In genomic region chr2:108593547-108594098, GRCh38 we compare ENCODE assay signal across 9 cellular contexts. TPM values are rescaled to one million over a fixed set of nuclear protein-coding genes. Genes with fewer than 3 reads are reported as not detected.
A peak's percentile ranks its signal among the peaks of the same experiment; 100 is the strongest.
DNase-seq lines count a peak whose midpoint lies in the region; ATAC-seq, FAIRE-seq and TF ChIP-seq lines count a peak whose summit lies in the region.
"Had no signal": no experiment of that assay in that cellular context is flagged by ENCODE, and none has a peak within 500 bp of the region (broad histone marks: within the 10 kb centered on the region; RNA-seq: fewer than 3 reads in every experiment).

No MANE protein-coding gene starts in this region.

- no peak for FAIRE-seq in bronchial epithelial cell (lab: Jason Lieb, UNC)

- H3K4me1 Mint-ChIP-seq in natural killer cell = peaks cover 38 to 47% of the 10 kb centered on the region in 2 donors

- H3K9me3 Mint-ChIP-seq in natural killer cell = no peaks in the 10 kb centered on the region
- H3K9me3 Mint-ChIP-seq: neural crest cell had no signal

- H3K27me3 Mint-ChIP-seq in natural killer cell (ENCODE audit: low read depth in 2 of 2) = no peaks in the 10 kb centered on the region

- TF ChIP-seq CTCF in bronchial epithelial cell (IDR thresholded peaks at IDR 0.05; ENCODE audit: insufficient read depth, low read length, severe bottlenecking) = no peak
- no peak for TF ChIP-seq CTCF in natural killer cell (IDR thresholded peaks at IDR 0.05)

- H3K36me3 ChIP-seq in bronchial epithelial cell (ENCODE audit: control insufficient read depth, insufficient read depth, low read length) = no peaks in the 10 kb centered on the region

- ATAC-seq in HG03521 (IDR thresholded peaks at IDR 0.05; ENCODE audit: unreplicated experiment) (peak; percentile 3), natural killer cell (peak in 1 of 3 donors; percentile 4), GM21381 (IDR thresholded peaks at IDR 0.05; ENCODE audit: unreplicated experiment) (no peak)

- peak; percentile 84 for DNase-seq in Daoy (ENCODE audit: low read depth)
- DNase-seq in bronchial epithelial cell (ENCODE audit: low read depth) = peak; percentile 87
- no peak for DNase-seq in natural killer cell
- DNase-seq in NCI-H1694 (lab: John Stamatoyannopoulos, UW) = no peak
- no peak for DNase-seq in KG1 (lab: John Stamatoyannopoulos, UW)
- DNase-seq in NCI-H510A (lab: John Stamatoyannopoulos, UW) = no peak

- no peaks in the 10 kb centered on the region for H3K36me3 Mint-ChIP-seq in natural killer cell

- H3K4me3 Mint-ChIP-seq in natural killer cell = peak overlapping the region; percentile 38
- H3K4me3 Mint-ChIP-seq: neural crest cell had no signal

- no peak overlapping the region for H3K4me3 ChIP-seq in bronchial epithelial cell (ENCODE audit: low read depth, low read length)

- peak overlapping the region; percentile 41 to 83 for H3K27ac Mint-ChIP-seq in natural killer cell

- H3K27me3 ChIP-seq in bronchial epithelial cell (ENCODE audit: control insufficient read depth, insufficient read depth, low read length) = no peaks in the 10 kb centered on the region

- intact Hi-C loops in natural killer cell (cut with micrococcal nuclease) = no loop called here

RNA-seq across cellular contexts. Expression of gene LIMS1, which starts 59.4 kb away (rescaled TPM):
- 97.7 and 99.2 TPM in 2 replicates for total RNA-seq in Daoy (2014; rRNA removed; shearing (Covaris generic))
- total RNA-seq in bronchial epithelial cell (42.1 and 62.1 TPM in 2 replicates), natural killer cell (10 to 100 TPM; 31.6 to 41.4 (median 34.8) TPM)

Comparison
In these comparisons a context has a peak if more than half of its experiments do, and no peak if none do; other contexts are left out.
1. DNase-seq: peak in Daoy (single experiment) and bronchial epithelial cell (single experiment); none in natural killer cell (single experiment), NCI-H1694 (single experiment), KG1 (single experiment) and NCI-H510A (single experiment).